ENCODE assay signal across 1 cellular context in genomic region chr1:99849744-99850457, GRCh38.
TF ChIP-seq lines count a peak whose summit lies in the region.

Gene AGL (plus strand): TSS chr1:99850361. CDS start chr1:99851043, 682 bp downstream.

TF ChIP-seq in IMR-90, 13 proteins besides CTCF, POLR2A, EP300 and RAD21 (continued from another document):
- no peak for TF ChIP-seq BHLHE40 (IDR thresholded peaks at IDR 0.05; ENCODE audit: low read depth, low read length)
